In the genomic region with DNA sequence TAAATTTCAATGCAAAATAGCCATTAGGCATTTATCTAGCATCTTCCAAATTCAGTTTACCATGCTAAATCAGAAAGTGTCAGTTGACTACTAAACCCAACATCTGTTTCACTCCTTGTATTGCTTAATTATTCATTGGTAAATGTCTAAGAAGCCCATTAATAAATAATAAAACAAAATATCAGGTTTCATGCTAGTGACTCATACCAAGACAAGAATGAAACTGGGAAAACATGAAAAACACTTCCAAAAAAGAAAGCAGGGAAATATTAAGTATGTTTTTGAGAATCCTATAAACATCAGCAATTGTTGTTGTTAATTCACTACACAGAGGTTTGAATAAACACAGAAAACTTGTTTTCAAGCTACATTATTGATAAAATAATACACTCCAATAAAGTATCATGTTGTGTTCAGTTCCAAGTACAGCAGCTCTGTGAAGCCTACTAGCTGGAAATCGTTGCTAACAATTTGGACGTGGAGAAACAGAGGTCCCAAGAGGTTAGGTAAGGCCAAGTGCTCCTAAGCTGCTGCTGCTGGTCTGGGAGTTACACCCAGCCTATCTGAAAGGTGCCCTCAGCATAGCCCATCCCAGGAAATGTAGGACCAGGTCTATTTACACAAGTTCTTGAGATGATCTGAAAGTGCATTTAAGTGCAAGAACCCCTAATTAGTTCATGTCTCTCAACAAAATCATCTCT, we compare ENCODE assay signal across 9 cellular contexts.
A peak's percentile ranks its signal among the peaks of the same experiment; 100 is the strongest.
DNase-seq lines count a peak whose midpoint lies in the region; ATAC-seq and TF ChIP-seq lines count a peak whose summit lies in the region.
"Had no signal": no experiment of that assay in that cellular context is flagged by ENCODE, and none has a peak within 500 bp of the region (broad histone marks: within the 10 kb centered on the region; RNA-seq: fewer than 3 reads in every experiment).

No MANE protein-coding gene starts in this region.

- TF ChIP-seq POLR2A in stomach (IDR thresholded peaks at IDR 0.05) = no peak

- H3K27me3 ChIP-seq in RWPE2 (ENCODE audit: insufficient read depth, poor library complexity, severe bottlenecking) = no peaks in the 10 kb centered on the region
- H3K27me3 ChIP-seq in stomach = no peaks in the 10 kb centered on the region

- peak overlapping the region; percentile 60 for H3K27ac Mint-ChIP-seq in glutamatergic neuron (ENCODE audit: unreplicated experiment)
- no peak overlapping the region for H3K27ac Mint-ChIP-seq in natural killer cell treated with Interleukin-12 subunit alpha and Interleukin-12 subunit beta and Interleukin-15 and Interleukin-18, amount 100 ng/mL, for 72 hours

- no peak for TF ChIP-seq EP300 in stomach (IDR thresholded peaks at IDR 0.05)

- peaks cover 1% of the 10 kb centered on the region for H3K9me3 Mint-ChIP-seq in glutamatergic neuron (ENCODE audit: unreplicated experiment)
- no peaks in the 10 kb centered on the region for H3K9me3 Mint-ChIP-seq in natural killer cell treated with Interleukin-12 subunit alpha and Interleukin-12 subunit beta and Interleukin-15 and Interleukin-18, amount 100 ng/mL, for 72 hours
- H3K9me3 Mint-ChIP-seq: neural crest cell had no signal

- H3K4me1 ChIP-seq in RWPE2 (ENCODE audit: insufficient read depth, poor library complexity, severe bottlenecking) (peaks cover 15% of the 10 kb centered on the region), stomach (peaks cover 38 to 86% (median 65%) of the 10 kb centered on the region in 4 donors)

- peaks cover 53% of the 10 kb centered on the region for H3K4me1 Mint-ChIP-seq in glutamatergic neuron (ENCODE audit: low read depth, unreplicated experiment)
- H3K4me1 Mint-ChIP-seq in natural killer cell treated with Interleukin-12 subunit alpha and Interleukin-12 subunit beta and Interleukin-15 and Interleukin-18, amount 100 ng/mL, for 72 hours (ENCODE audit: low read depth in 2 of 2) = peaks cover 22 to 34% of the 10 kb centered on the region in 2 donors

- intact Hi-C loops in stomach (cut with DNase I; ENCODE audit: low total_unique reads) = no loop called here

- H3K4me3 Mint-ChIP-seq in glutamatergic neuron (ENCODE audit: unreplicated experiment) = peak overlapping the region; percentile 60
- no peak overlapping the region for H3K4me3 Mint-ChIP-seq in natural killer cell treated with Interleukin-12 subunit alpha and Interleukin-12 subunit beta and Interleukin-15 and Interleukin-18, amount 100 ng/mL, for 72 hours
- H3K4me3 Mint-ChIP-seq: neural crest cell had no signal

- H3K27ac ChIP-seq in RWPE2 (ENCODE audit: poor library complexity, severe bottlenecking) = peak overlapping the region; percentile 55
- H3K27ac ChIP-seq in stomach = peak overlapping the region in 3 of 5 donors; percentile 5 to 64 (median 27)

- WGBS in stomach, 5 donors = 7 to 18% (median 13%) methylated on average over 2 of the region's 2 CpGs

- no peaks in the 10 kb centered on the region for H3K36me3 Mint-ChIP-seq in glutamatergic neuron (ENCODE audit: unreplicated experiment)
- H3K36me3 Mint-ChIP-seq in natural killer cell treated with Interleukin-12 subunit alpha and Interleukin-12 subunit beta and Interleukin-15 and Interleukin-18, amount 100 ng/mL, for 72 hours = no peaks in the 10 kb centered on the region

- no peaks in the 10 kb centered on the region for H3K36me3 ChIP-seq in RWPE2 (ENCODE audit: low read depth)
- no peaks in the 10 kb centered on the region for H3K36me3 ChIP-seq in stomach

- DNase-seq in HCEC 1CT = peak; percentile 71
- DNase-seq in RWPE2 (ENCODE audit: low spot score) = no peak
- DNase-seq in glutamatergic neuron = no peak
- DNase-seq in stomach = no peak
- DNase-seq in natural killer cell treated with Interleukin-12 subunit alpha and Interleukin-12 subunit beta and Interleukin-15 and Interleukin-18, amount 100 ng/mL, for 72 hours (ENCODE audit: low spot score) = no peak
- DNase-seq in NOMO-1 (lab: John Stamatoyannopoulos, UW; ENCODE audit: unreplicated experiment in 2 of 2) = no peak
- DNase-seq in SHP77 treated with DMSO at 0.1 percent for 48 hours (lab: John Stamatoyannopoulos, UW) = no peak
- no peak for DNase-seq in activated CD4-positive, CD25-positive, alpha-beta regulatory T cell treated with anti-CD3 and anti-CD28 coated beads, Interleukin-2, amount 50 U/mL, for 72 hours

- ATAC-seq in RWPE2 (ENCODE audit: low read depth) = peak; percentile 54
- ATAC-seq in natural killer cell treated with Interleukin-12 subunit alpha and Interleukin-12 subunit beta and Interleukin-15 and Interleukin-18, amount 100 ng/mL, for 72 hours = no peak

- H3K4me3 ChIP-seq in RWPE2 (ENCODE audit: severe bottlenecking) = no peak overlapping the region
- H3K4me3 ChIP-seq in stomach = no peak overlapping the region

- no peaks in the 10 kb centered on the region for H3K9me3 ChIP-seq in RWPE2 (ENCODE audit: severe bottlenecking)
- H3K9me3 ChIP-seq in stomach = no peaks in the 10 kb centered on the region

- no peaks in the 10 kb centered on the region for H3K27me3 Mint-ChIP-seq in glutamatergic neuron (ENCODE audit: unreplicated experiment)
- peaks cover 0 to 2% of the 10 kb centered on the region in 2 donors for H3K27me3 Mint-ChIP-seq in natural killer cell treated with Interleukin-12 subunit alpha and Interleukin-12 subunit beta and Interleukin-15 and Interleukin-18, amount 100 ng/mL, for 72 hours

- TF ChIP-seq CTCF in RWPE2 (IDR thresholded peaks at IDR 0.05; ENCODE audit: poor library complexity, severe bottlenecking) = no peak
- TF ChIP-seq CTCF in glutamatergic neuron (IDR thresholded peaks at IDR 0.05; ENCODE audit: partially characterized antibody, unreplicated experiment) = no peak
- TF ChIP-seq CTCF in stomach (IDR thresholded peaks at IDR 0.05) = no peak
